Comparison of ENCODE assay signal across 16 cellular contexts in the genomic region with DNA sequence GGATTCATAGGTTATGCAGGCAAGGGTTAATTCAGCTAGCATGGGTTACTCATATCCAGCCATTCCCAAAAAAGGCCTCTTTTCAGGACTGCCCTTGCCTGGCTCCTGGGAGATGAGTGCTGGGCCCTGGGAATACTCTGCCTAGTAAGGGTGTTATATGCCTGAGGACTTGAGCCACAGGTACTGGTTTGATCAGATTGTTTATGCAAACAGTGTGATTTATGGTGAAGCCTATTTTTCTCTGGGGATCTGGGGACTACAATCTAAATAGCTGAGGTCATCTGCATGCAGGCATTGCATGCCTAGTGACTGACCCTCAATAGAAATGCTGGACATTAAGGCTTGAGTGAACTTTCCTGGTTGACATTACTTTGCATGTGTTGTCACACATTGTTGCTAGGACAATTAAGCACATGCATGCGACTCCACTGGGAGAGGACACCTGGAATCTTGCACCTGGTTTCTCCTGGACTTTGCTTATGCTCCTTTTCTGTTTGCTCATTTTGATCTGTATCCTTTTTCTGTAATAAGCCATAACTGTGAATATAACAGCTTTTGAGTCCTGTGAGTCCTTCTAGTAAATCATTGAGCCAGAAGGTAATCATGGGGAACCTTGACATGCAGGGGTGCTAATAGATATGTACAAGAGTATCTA.
DNase-seq lines count a peak whose midpoint lies in the region; ATAC-seq, FAIRE-seq and TF ChIP-seq lines count a peak whose summit lies in the region.
"Had no signal": no experiment of that assay in that cellular context is flagged by ENCODE, and none has a peak within 500 bp of the region (broad histone marks: within the 10 kb centered on the region; RNA-seq: fewer than 3 reads in every experiment).

No MANE protein-coding gene starts in this region.

- H3K79me2 ChIP-seq in keratinocyte (ENCODE audit: control insufficient read depth, insufficient read depth, low read length) = no peaks in the 10 kb centered on the region

- dilution Hi-C loops in keratinocyte (cut with MboI; ENCODE audit: extremely low pct_ligation_motif_present, low sequenced_read_pairs) = no loop called here

- no peak for ATAC-seq in GM21717 (IDR thresholded peaks at IDR 0.05; ENCODE audit: unreplicated experiment)

- no peak overlapping the region for H3K4me3 Mint-ChIP-seq in progenitor cell of endocrine pancreas (ENCODE audit: low read depth)
- H3K4me3 Mint-ChIP-seq: CD8-positive, alpha-beta memory T cell had no signal

- H3K4me3 ChIP-seq in keratinocyte (ENCODE audit: control insufficient read depth in 2 of 3, extremely low read depth in 1 of 3, insufficient read depth in 2 of 3, low read depth in 1 of 3, low read length in 3 of 3) = no peak overlapping the region
- H3K4me3 ChIP-seq: Peyer's patch had no signal

- H3K9me3 Mint-ChIP-seq in progenitor cell of endocrine pancreas (ENCODE audit: low read depth) = no peaks in the 10 kb centered on the region
- H3K9me3 Mint-ChIP-seq: CD8-positive, alpha-beta memory T cell had no signal

- H4K20me1 ChIP-seq in keratinocyte (ENCODE audit: control insufficient read depth, extremely low read depth, insufficient read depth, low read length) = no peaks in the 10 kb centered on the region

- H3K4me1 Mint-ChIP-seq in progenitor cell of endocrine pancreas (ENCODE audit: low read depth) = peaks cover 12% of the 10 kb centered on the region

- no peak overlapping the region for H3K27ac ChIP-seq in keratinocyte (ENCODE audit: control insufficient read depth, insufficient read depth, low read length)
- H3K27ac ChIP-seq: Peyer's patch had no signal

- peak; percentile 40 for FAIRE-seq in GM12892 (lab: Jason Lieb, UNC)
- peak; percentile 67 for FAIRE-seq in keratinocyte (lab: Jason Lieb, UNC)
- FAIRE-seq: GM18507 had no signal

- DNase-seq in GM12892 (ENCODE audit: insufficient read length) (no peak), NCI-H526 treated with DMSO at 0.1 percent for 48 hours (lab: John Stamatoyannopoulos, UW) (peak; percentile 8), keratinocyte (ENCODE audit: low read depth, low spot score) (no peak), progenitor cell of endocrine pancreas (ENCODE audit: low spot score, unreplicated experiment) (no peak)
- DNase-seq in activated effector memory CD4-positive, alpha-beta T cell treated with anti-CD3 and anti-CD28 coated beads, Interleukin-2, amount 50 U/mL, for 16 hours = no peak
- no peak for DNase-seq in activated CD4-positive, alpha-beta T cell treated with anti-CD3 and anti-CD28 coated beads, Interleukin-2, amount 50 U/mL, for 48 hours
- DNase-seq: CD8-positive, alpha-beta memory T cell; DMS 273 treated with DMSO at 0.1 percent for 48 hours; HCEC 1CT; NCI-H1694 treated with DMSO at 0.1 percent for 48 hours; NCI-H446; NCI-H774; Peyer's patch; SHP77 had no signal

- TF ChIP-seq CTCF in keratinocyte (optimal IDR thresholded peaks at IDR 0.05 in 1 of 3, IDR thresholded peaks at IDR 0.05 in 1 of 3, conservative IDR thresholded peaks at IDR 0.05 in 1 of 3; ENCODE audit: extremely low read depth in 1 of 3, insufficient read depth in 2 of 3, low read length in 3 of 3) (no peak), progenitor cell of endocrine pancreas (IDR thresholded peaks at IDR 0.05; ENCODE audit: unreplicated experiment) (no peak)

- TF ChIP-seq POLR2A in GM12892 (IDR thresholded peaks at IDR 0.05; ENCODE audit: low read depth, low read length) = no peak

- no peaks in the 10 kb centered on the region for H3K36me3 ChIP-seq in keratinocyte (ENCODE audit: control insufficient read depth in 2 of 2, extremely low read depth in 1 of 2, insufficient read depth in 2 of 2, low read length in 2 of 2)
- H3K36me3 ChIP-seq: Peyer's patch had no signal

- no peak overlapping the region for H3K9ac ChIP-seq in keratinocyte (ENCODE audit: control insufficient read depth, extremely low read depth, insufficient read depth, low read length)

- no peaks in the 10 kb centered on the region for H3K36me3 Mint-ChIP-seq in progenitor cell of endocrine pancreas (ENCODE audit: insufficient read depth)

- no peaks in the 10 kb centered on the region for H3K4me1 ChIP-seq in keratinocyte (ENCODE audit: control insufficient read depth, extremely low read depth, insufficient read depth, low read length)
- H3K4me1 ChIP-seq: Peyer's patch had no signal

- peak overlapping the region; percentile 5 for H3K27ac Mint-ChIP-seq in progenitor cell of endocrine pancreas

- no peaks in the 10 kb centered on the region for H3K9me1 ChIP-seq in keratinocyte (ENCODE audit: control insufficient read depth, extremely low read depth, insufficient read depth, low read length)

- H3K9me3 ChIP-seq in keratinocyte (ENCODE audit: control insufficient read depth, low read depth, low read length) = no peaks in the 10 kb centered on the region
- H3K9me3 ChIP-seq: Peyer's patch had no signal

- H3K27me3 ChIP-seq in keratinocyte (ENCODE audit: control insufficient read depth, extremely low read depth, insufficient read depth, low read length) = no peaks in the 10 kb centered on the region
- H3K27me3 ChIP-seq: Peyer's patch had no signal

- H3K27me3 Mint-ChIP-seq in progenitor cell of endocrine pancreas = no peaks in the 10 kb centered on the region
- H3K27me3 Mint-ChIP-seq: CD8-positive, alpha-beta memory T cell had no signal

- no peak overlapping the region for H2AFZ ChIP-seq in keratinocyte (ENCODE audit: control insufficient read depth, low read length)

- no peak overlapping the region for H3K4me2 ChIP-seq in keratinocyte (ENCODE audit: control insufficient read depth, extremely low read depth, insufficient read depth, low read depth, low read length)
